8 cellular contexts compared by ENCODE assay signal in genomic region chr22:29387921-29388758, GRCh38. TPM values are rescaled to one million over a fixed set of nuclear protein-coding genes. Genes with fewer than 3 reads are reported as not detected.
A peak's percentile ranks its signal among the peaks of the same experiment; 100 is the strongest.
DNase-seq lines count a peak whose midpoint lies in the region; ATAC-seq, FAIRE-seq and TF ChIP-seq lines count a peak whose summit lies in the region.

Gene AP1B1, minus strand, starts transcription at chr22:29388570. Its CDS starts 21,327 bp downstream, at chr22:29367243.

- H3K27ac ChIP-seq in heart right ventricle (peak within 1 kb of the TSS; percentile 71 to 96 (median 89)), upper lobe of left lung (peak within 1 kb of the TSS; percentile 68 to 91 (median 82))

- ATAC-seq in HG02870 (IDR thresholded peaks at IDR 0.05; ENCODE audit: unreplicated experiment): peak; percentile 86
- ATAC-seq in heart right ventricle: peak; percentile 96 to 99 (median 98)
- peak; percentile 96 to 98 for ATAC-seq in upper lobe of left lung (ENCODE audit: low FRiP score in 2 of 2)

- FAIRE-seq in GM12892 (lab: Jason Lieb, UNC): peak; percentile 97

- intact Hi-C loops in T-helper 1 cell treated with Interleukin-12 subunit alpha and Interleukin-12 subunit beta and Interleukin-4 antibody, amounts not matched to agents 30 ng/mL and 1 ng/mL, for 36 hours (cut with micrococcal nuclease): loop anchor here (1.0 to 5.0 kb wide), 6 partner anchors 27 to 449 kb away; partner anchors contain the start of genes ASCC2, EWSR1, GAS2L1 and NF2
- intact Hi-C loops in heart right ventricle (cut with DNase I): no loop called here
- intact Hi-C loops in posterior vena cava (cut with DNase I): no loop called here

- DNase-seq in GM12892 (ENCODE audit: insufficient read length) (peak; percentile 94), NCI-H1694 (lab: John Stamatoyannopoulos, UW) (peak; percentile 58), amniotic epithelial cell (ENCODE audit: low read depth) (peak; percentile 89), heart right ventricle (peak; percentile 93 to 96), posterior vena cava (ENCODE audit: low spot score) (peak; percentile 98), upper lobe of left lung (peak; percentile 97 to 98)

- H3K4me1 ChIP-seq in heart right ventricle (peaks cover 5 to 59% (median 22%) of the 10 kb centered on the region in 9 donors), upper lobe of left lung (peaks cover 22 to 52% (median 43%) of the 10 kb centered on the region in 4 donors)

- H3K4me3 ChIP-seq in heart right ventricle (peak within 1 kb of the TSS; percentile 69 to 96 (median 82)), upper lobe of left lung (peak within 1 kb of the TSS; percentile 15 to 76 (median 68))

- TF ChIP-seq EP300 in upper lobe of left lung (IDR thresholded peaks at IDR 0.05): peak in 1 of 4 donors; percentile 12

- peak in 1 of 9 donors; percentile 8 for TF ChIP-seq CTCF in heart right ventricle (IDR thresholded peaks at IDR 0.05)
- peak in 2 of 6 experiments; percentile 8 to 22 for TF ChIP-seq CTCF in upper lobe of left lung (IDR thresholded peaks at IDR 0.05)

- H3K9me3 ChIP-seq in heart right ventricle: no peaks in the 10 kb centered on the region
- no peaks in the 10 kb centered on the region for H3K9me3 ChIP-seq in upper lobe of left lung

- H3K27me3 ChIP-seq in heart right ventricle: no peaks in the 10 kb centered on the region
- H3K27me3 ChIP-seq in upper lobe of left lung: no peaks in the 10 kb centered on the region

- 0 to 1% methylated on average over 68 of the region's 68 CpGs for WGBS in heart right ventricle, 2 donors
- WGBS in upper lobe of left lung, 2 donors: 0 to 1% methylated on average over 14 to 59 of the region's 68 CpGs

- peaks cover 0 to 21% (median 0%) of the 10 kb centered on the region in 9 donors for H3K36me3 ChIP-seq in heart right ventricle
- H3K36me3 ChIP-seq in upper lobe of left lung: peaks cover 0 to 13% (median 1%) of the 10 kb centered on the region in 4 donors

- TF ChIP-seq POLR2A in GM12892 (IDR thresholded peaks at IDR 0.05; ENCODE audit: low read depth, low read length): peak; percentile 90
- TF ChIP-seq POLR2A in upper lobe of left lung (IDR thresholded peaks at IDR 0.05): peak in 2 of 4 donors; percentile 31 to 85

RNA-seq across cellular contexts. Expression of gene AP1B1, which starts in this region (rescaled TPM):
- 28.3 TPM for polyA plus RNA-seq in GM12892 (2012; ENCODE audit: missing spikeins)
- 91.8 and 92.7 TPM in 2 replicates for total RNA-seq in T-helper 1 cell treated with Interleukin-12 subunit alpha and Interleukin-12 subunit beta and Interleukin-4 antibody, amounts not matched to agents 30 ng/mL and 1 ng/mL, for 36 hours
- 10 to 100 TPM; 25.8 to 51.5 (median 29.6) TPM for total RNA-seq in heart right ventricle
- 10 to 100 TPM; 18.4 to 29.1 TPM for polyA plus RNA-seq in heart right ventricle
- 10 to 100 TPM; 53.7 to 63.0 TPM for total RNA-seq in posterior vena cava
- total RNA-seq in upper lobe of left lung: 100 to 1,000 TPM in 1 of 6 donors, 10 to 100 TPM in 5; 44.7 to 162 (median 80.7) TPM

Comparison
In these comparisons a context has a peak if more than half of its experiments do, and no peak if none do; other contexts are left out.
1. Peak in every context shown above with its lines: DNase-seq, ATAC-seq, H3K4me3 ChIP-seq and H3K27ac ChIP-seq.